In the genomic region with DNA sequence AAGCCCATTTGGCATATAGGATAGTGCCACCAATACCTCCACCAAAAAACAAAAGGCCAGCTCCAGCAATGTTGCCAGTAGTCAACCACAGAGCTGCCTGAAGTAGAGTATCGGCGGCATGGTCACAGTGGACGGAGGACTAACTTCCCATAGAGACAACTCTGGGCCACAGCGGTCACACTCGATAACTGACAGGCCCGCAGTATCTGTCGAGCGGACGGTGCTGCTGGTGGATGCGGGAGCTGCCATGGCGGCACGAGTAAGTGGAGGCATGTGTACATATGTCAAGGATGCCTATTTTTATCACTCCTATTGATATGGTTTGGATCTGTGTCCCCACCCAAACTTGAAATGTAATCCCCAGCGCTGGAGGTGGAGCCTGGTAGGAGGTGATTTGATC, we compare ENCODE assay signal across 23 cellular contexts. TPM values are rescaled to one million over a fixed set of nuclear protein-coding genes. Genes with fewer than 3 reads are reported as not detected.
DNase-seq lines count a peak whose midpoint lies in the region; ATAC-seq and TF ChIP-seq lines count a peak whose summit lies in the region.
"Had no signal": no experiment of that assay in that cellular context is flagged by ENCODE, and none has a peak within 500 bp of the region (broad histone marks: within the 10 kb centered on the region; RNA-seq: fewer than 3 reads in every experiment).

No MANE protein-coding gene starts in this region.

- no peak overlapping the region; the same call in 1 of the 2 replicates for H2BK15ac ChIP-seq in H9 (ENCODE audit: low read depth, low read length)

- H3K27ac ChIP-seq in H9 (ENCODE audit: insufficient read length, low read depth, low read length) (no peak overlapping the region), esophagus muscularis mucosa (replicated peaks in 1 of 4) (no peak overlapping the region)
- H3K27ac ChIP-seq: A549; BLaER1 treated with 17β-estradiol and CSF1 and Interleukin-3, amounts not matched to agents 10 nM and 100 nM had no signal

- H4K20me1 ChIP-seq in H9 (ENCODE audit: control insufficient read depth, insufficient read depth, insufficient read length): no peaks in the 10 kb centered on the region
- H4K20me1 ChIP-seq: BLaER1 treated with 17β-estradiol and CSF1 and Interleukin-3, amounts not matched to agents 10 nM and 100 nM had no signal

- H3K27me3 ChIP-seq in H9 (ENCODE audit: insufficient read depth, low read length) (no peaks in the 10 kb centered on the region), esophagus muscularis mucosa (peaks cover 0 to 7% (median 0%) of the 10 kb centered on the region in 4 donors)
- H3K27me3 ChIP-seq: BLaER1 treated with 17β-estradiol and CSF1 and Interleukin-3, amounts not matched to agents 10 nM and 100 nM had no signal

- H3K9me3 Mint-ChIP-seq in H9 (peaks cover 3 to 4% of the 10 kb centered on the region in 2 experiments), osteocyte (ENCODE audit: unreplicated experiment) (peaks cover 13% of the 10 kb centered on the region)

- H3K79me1 ChIP-seq in H9 (ENCODE audit: insufficient read depth, low read depth, low read length, poor library complexity, severe bottlenecking): no peaks in the 10 kb centered on the region

- H4K8ac ChIP-seq in H9 (replicated peaks; ENCODE audit: insufficient read length, low read depth, low read length): no peak overlapping the region

- no peaks in the 10 kb centered on the region for H3K79me2 ChIP-seq in H9 (ENCODE audit: insufficient read depth, low read length)

- H3K18ac ChIP-seq in H9 (ENCODE audit: insufficient read length, low read depth, low read length): no peak overlapping the region

- H3K4me3 Mint-ChIP-seq in H9 (no peak overlapping the region), osteocyte (ENCODE audit: unreplicated experiment) (no peak overlapping the region)
- H3K4me3 Mint-ChIP-seq: CD14-positive monocyte; CD4-positive, alpha-beta T cell; CD8-positive, alpha-beta memory T cell had no signal

- no peak overlapping the region for H2AK5ac ChIP-seq in H9 (ENCODE audit: insufficient read length, low read length)

- H3K4me1 Mint-ChIP-seq in H9 (peaks cover 6 to 13% of the 10 kb centered on the region in 2 experiments; a peak in 3 of 4 replicates), osteocyte (ENCODE audit: unreplicated experiment) (no peaks in the 10 kb centered on the region)
- H3K4me1 Mint-ChIP-seq: CD14-positive monocyte had no signal

- H3K23ac ChIP-seq in H9 (ENCODE audit: insufficient read length, low read depth, low read length): no peak overlapping the region

- no peak overlapping the region for H2AFZ ChIP-seq in H9 (ENCODE audit: low read length)

- no peak overlapping the region for H2BK12ac ChIP-seq in H9 (ENCODE audit: insufficient read length, low read depth, low read length)

- no peaks in the 10 kb centered on the region for H3K23me2 ChIP-seq in H9 (ENCODE audit: insufficient read length, low read depth, low read length, poor library complexity, severe bottlenecking)

- no peak overlapping the region for H3K14ac ChIP-seq in H9 (ENCODE audit: insufficient read depth, low read length)

- ATAC-seq in GM19035 (IDR thresholded peaks at IDR 0.05; ENCODE audit: unreplicated experiment): no peak
- ATAC-seq: A549, GM12878 had no signal

- H2BK5ac ChIP-seq in H9 (ENCODE audit: insufficient read length, low read length): no peak overlapping the region

- TF ChIP-seq POLR2A in esophagus muscularis mucosa (IDR thresholded peaks at IDR 0.05; ENCODE audit: low read depth): no peak

- H3K36me3 Mint-ChIP-seq in H9 (ENCODE audit: insufficient read depth in 1 of 3, low read depth in 3 of 3) (peaks cover 0 to 6% (median 0%) of the 10 kb centered on the region in 3 experiments; a peak in 3 of 7 replicates), osteocyte (ENCODE audit: unreplicated experiment) (no peaks in the 10 kb centered on the region)
- H3K36me3 Mint-ChIP-seq: CD14-positive monocyte had no signal

- WGBS in H9 (ENCODE audit: extremely low coverage, insufficient read length, low lambda C conversion rate): no CpG with 5 or more reads among the region's 13 CpGs
- 98% methylated on average over 13 of the region's 13 CpGs for WGBS in esophagus muscularis mucosa

- H3K4ac ChIP-seq in H9 (ENCODE audit: low read depth, low read length): no peak overlapping the region

- no peak overlapping the region for H2BK20ac ChIP-seq in H9 (ENCODE audit: low read depth, low read length, poor library complexity, severe bottlenecking)

- H3K9ac ChIP-seq in H9 (ENCODE audit: extremely low read depth, insufficient read length, low read length): no peak overlapping the region
- H3K9ac ChIP-seq: BLaER1 treated with 17β-estradiol and CSF1 and Interleukin-3, amounts not matched to agents 10 nM and 100 nM had no signal

- no peak overlapping the region for H3K4me3 ChIP-seq in esophagus muscularis mucosa
- H3K4me3 ChIP-seq: A549; BLaER1 treated with 17β-estradiol and CSF1 and Interleukin-3, amounts not matched to agents 10 nM and 100 nM; GM12878 had no signal

- no peak overlapping the region for H2BK120ac ChIP-seq in H9 (ENCODE audit: low read depth, low read length, poor library complexity, severe bottlenecking)

- H4K91ac ChIP-seq in H9 (ENCODE audit: insufficient read length, low read depth, low read length): no peak overlapping the region

- intact Hi-C loops in esophagus muscularis mucosa (cut with DNase I): no loop called here

- H3K27ac Mint-ChIP-seq in H9: no peak overlapping the region
- no peak overlapping the region for H3K27ac Mint-ChIP-seq in osteocyte (ENCODE audit: unreplicated experiment)
- H3K27ac Mint-ChIP-seq: CD14-positive monocyte; CD4-positive, alpha-beta T cell; CD8-positive, alpha-beta memory T cell had no signal

- H3K27me3 Mint-ChIP-seq in H9 (ENCODE audit: low read depth) (peaks cover 25% of the 10 kb centered on the region), osteocyte (ENCODE audit: unreplicated experiment) (peaks cover 58% of the 10 kb centered on the region)

- DNase-seq in activated CD8-positive, alpha-beta memory T cell treated with anti-CD3 and anti-CD28 coated beads for 24 hours: peak; percentile 43
- no peak for DNase-seq in activated CD8-positive, alpha-beta memory T cell treated with anti-CD3 and anti-CD28 coated beads, Interleukin-2, amount 50 U/mL, for 48 hours
- DNase-seq in H9 (peak; percentile 12), esophagus muscularis mucosa (ENCODE audit: extremely low spot score) (peak; percentile 45), osteocyte (ENCODE audit: extremely low spot score, unreplicated experiment) (peak; percentile 72), NCI-H748 treated with DMSO at 0.1 percent for 48 hours (lab: John Stamatoyannopoulos, UW) (no peak)
- DNase-seq: 8988T; ACHN; AML-193; BE2C; CD4-positive, alpha-beta T cell; CD8-positive, alpha-beta memory T cell; DMS 273 treated with DMSO at 0.1 percent for 48 hours; DMS79; EL; GDM1; GOT3; HCEC 1CT had no signal

- H3T11ph ChIP-seq in H9 (ENCODE audit: low read length): no peak overlapping the region

- H3K36me3 ChIP-seq in esophagus muscularis mucosa: no peaks in the 10 kb centered on the region
- H3K36me3 ChIP-seq: BE2C; BLaER1 treated with 17β-estradiol and CSF1 and Interleukin-3, amounts not matched to agents 10 nM and 100 nM had no signal

- TF ChIP-seq CTCF in H9 (conservative IDR thresholded peaks at IDR 0.05): no peak
- TF ChIP-seq CTCF in esophagus muscularis mucosa (IDR thresholded peaks at IDR 0.05): no peak
- TF ChIP-seq CTCF in osteocyte (IDR thresholded peaks at IDR 0.05): no peak

- no peak overlapping the region for H3K56ac ChIP-seq in H9 (ENCODE audit: insufficient read length, low read depth, low read length)

- H3K4me2 ChIP-seq in H9 (ENCODE audit: insufficient read depth, insufficient read length, low read length): no peak overlapping the region
- H3K4me2 ChIP-seq: A549; BLaER1 treated with 17β-estradiol and CSF1 and Interleukin-3, amounts not matched to agents 10 nM and 100 nM had no signal

- H3K9me3 ChIP-seq in H9 (ENCODE audit: control insufficient read depth, low read depth, low read length) (no peaks in the 10 kb centered on the region), esophagus muscularis mucosa (peaks cover 0 to 10% (median 4%) of the 10 kb centered on the region in 4 donors)
- H3K9me3 ChIP-seq: A549, BE2C had no signal

- H3K4me1 ChIP-seq in H9 (ENCODE audit: insufficient read depth, low read length) (no peaks in the 10 kb centered on the region; the same call in 1 of the 2 replicates), esophagus muscularis mucosa (no peaks in the 10 kb centered on the region)
- H3K4me1 ChIP-seq: A549; BE2C; BLaER1 treated with 17β-estradiol and CSF1 and Interleukin-3, amounts not matched to agents 10 nM and 100 nM had no signal

- no peak overlapping the region for H4K5ac ChIP-seq in H9 (ENCODE audit: insufficient read length, low read depth, low read length)

- no peak for TF ChIP-seq EP300 in esophagus muscularis mucosa (IDR thresholded peaks at IDR 0.05)

RNA-seq across cellular contexts. Expression of gene KRTAP12-1, which starts 4.1 kb away (rescaled TPM):
- total RNA-seq in H9 (2021) (not detected in 2 replicates), esophagus muscularis mucosa (not detected), osteocyte (not detected in 2 replicates)
- total RNA-seq: CD4-positive, alpha-beta T cell; CD8-positive, alpha-beta memory T cell; GM12878 had no signal

RNA-seq across cellular contexts. Expression of gene KRTAP12-2, which starts 11.2 kb away (rescaled TPM):
- not detected in 2 replicates for total RNA-seq in H9 (2021)
- not detected for total RNA-seq in esophagus muscularis mucosa
- not detected in 2 replicates for total RNA-seq in osteocyte
- total RNA-seq: CD4-positive, alpha-beta T cell; CD8-positive, alpha-beta memory T cell; GM12878 had no signal

RNA-seq across cellular contexts. Expression of gene KRTAP10-12, which starts 19.1 kb away (rescaled TPM):
- total RNA-seq in H9 (2021): not detected in 2 replicates
- not detected for total RNA-seq in esophagus muscularis mucosa
- not detected in 2 replicates for total RNA-seq in osteocyte
- total RNA-seq: CD4-positive, alpha-beta T cell; CD8-positive, alpha-beta memory T cell; GM12878 had no signal

RNA-seq across cellular contexts. Expression of gene KRTAP12-3, which starts 20.1 kb away (rescaled TPM):
- total RNA-seq in H9 (2021): not detected in 2 replicates
- total RNA-seq in esophagus muscularis mucosa: not detected
- total RNA-seq in osteocyte: not detected in 2 replicates
- total RNA-seq: CD4-positive, alpha-beta T cell; CD8-positive, alpha-beta memory T cell; GM12878 had no signal

RNA-seq across cellular contexts. Expression of gene KRTAP12-4, which starts 23.4 kb away (rescaled TPM):
- not detected in 2 replicates for total RNA-seq in H9 (2021)
- total RNA-seq in esophagus muscularis mucosa: not detected
- total RNA-seq in osteocyte: not detected in 2 replicates
- total RNA-seq: CD4-positive, alpha-beta T cell; CD8-positive, alpha-beta memory T cell; GM12878 had no signal

Comparison
In these comparisons a context has a peak if more than half of its experiments do, and no peak if none do; other contexts are left out.
1. DNase-seq: peak in activated CD8-positive, alpha-beta memory T cell treated with anti-CD3 and anti-CD28 coated beads for 24 hours (single experiment), H9 (single experiment), esophagus muscularis mucosa (single experiment) and osteocyte (single experiment); none in activated CD8-positive, alpha-beta memory T cell treated with anti-CD3 and anti-CD28 coated beads, Interleukin-2, amount 50 U/mL, for 48 hours (single experiment) and NCI-H748 treated with DMSO at 0.1 percent for 48 hours (single experiment).